In genomic region chr11:78426845-78427244, GRCh38 we compare ENCODE assay signal across 1 cellular context.
A peak's percentile ranks its signal among the peaks of the same experiment; 100 is the strongest.
TF ChIP-seq lines count a peak whose summit lies in the region.

No MANE protein-coding gene starts in this region.

TF ChIP-seq in GM12878, 131 proteins besides CTCF, POLR2A, EP300 and RAD21 (continued from another document):
- TF ChIP-seq PKNOX1 (IDR thresholded peaks at IDR 0.05) (no peak), RUNX3 (IDR thresholded peaks at IDR 0.05; ENCODE audit: low read length) (peak; percentile 71), STAT3 (IDR thresholded peaks at IDR 0.05; ENCODE audit: low read depth, low read length) (0 out of 2 replicates have a peak, but pooled peaks have one; percentile 23)
